ENCODE assay signal across 17 cellular contexts in the genomic region with DNA sequence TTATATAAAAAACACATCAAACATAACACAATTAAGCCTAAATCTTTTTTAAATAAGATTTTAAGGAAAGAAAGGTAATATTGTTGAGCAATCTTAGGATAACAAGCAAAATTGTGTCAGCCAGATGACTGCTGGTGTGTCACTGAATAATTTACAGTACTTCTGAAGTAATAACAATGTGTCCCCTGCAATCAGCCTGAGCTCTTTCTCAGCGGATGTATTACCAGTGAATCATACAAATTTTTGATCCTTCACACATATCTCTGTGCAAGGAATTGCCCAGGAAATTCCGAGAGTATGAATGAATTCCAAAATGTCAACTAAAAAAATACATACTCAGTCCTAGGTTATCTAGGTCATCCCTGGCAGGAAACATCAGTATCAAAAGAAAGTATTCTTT.
DNase-seq lines count a peak whose midpoint lies in the region; ATAC-seq and TF ChIP-seq lines count a peak whose summit lies in the region.
"Had no signal": no experiment of that assay in that cellular context is flagged by ENCODE, and none has a peak within 500 bp of the region (broad histone marks: within the 10 kb centered on the region; RNA-seq: fewer than 3 reads in every experiment).

No MANE protein-coding gene starts in this region.

- WGBS in mesendoderm (ENCODE audit: extremely low coverage, insufficient coverage, low lambda C conversion rate), result no CpG with 5 or more reads among the region's 2 CpGs

- intact Hi-C loops in tibial artery (cut with DNase I; ENCODE audit: low total_unique reads), result no loop called here

- no peak overlapping the region for H3K4ac ChIP-seq in mesendoderm (ENCODE audit: low read depth, low read length)

- ATAC-seq in HG02588 (IDR thresholded peaks at IDR 0.05; ENCODE audit: unreplicated experiment), result no peak
- ATAC-seq: activated CD4-positive, alpha-beta T cell treated with anti-CD3 and anti-CD28 coated beads for 36 hours; naive thymus-derived CD8-positive, alpha-beta T cell; stimulated activated effector memory CD8-positive, alpha-beta T cell treated with anti-CD3 and anti-CD28 coated beads, Interleukin-12 subunit alpha, Interleukin-12 subunit beta, amount 100 ng/mL, for 72 hours had no signal

- H4K5ac ChIP-seq in mesendoderm (ENCODE audit: low read length), result no peak overlapping the region

- H3K36me3 ChIP-seq in ACC112 (ENCODE audit: insufficient read depth, low read length) (no peaks in the 10 kb centered on the region), tibial artery (no peaks in the 10 kb centered on the region), mesendoderm (ENCODE audit: control insufficient read depth, insufficient read depth, low read length) (no peaks in the 10 kb centered on the region)

- no peak overlapping the region for H3K9ac ChIP-seq in mesendoderm (ENCODE audit: low read length)

- no peak overlapping the region for H3K23ac ChIP-seq in mesendoderm (ENCODE audit: low read length)

- no peak overlapping the region for H4K8ac ChIP-seq in mesendoderm (ENCODE audit: low read depth, low read length)

- no peaks in the 10 kb centered on the region for H3K79me1 ChIP-seq in mesendoderm (ENCODE audit: low read length)

- peak overlapping the region; percentile 42 for H3K4me3 ChIP-seq in ACC112 (ENCODE audit: low read depth, low read length)
- no peak overlapping the region for H3K4me3 ChIP-seq in tibial artery
- no peak overlapping the region for H3K4me3 ChIP-seq in mesendoderm (ENCODE audit: low read length)
- H3K4me3 ChIP-seq: SK-N-MC had no signal

- H3K27ac ChIP-seq in ACC112 (ENCODE audit: low read depth, low read length) (peak overlapping the region; percentile 98), tibial artery (no peak overlapping the region), mesendoderm (ENCODE audit: low read depth, low read length) (no peak overlapping the region)
- H3K27ac ChIP-seq: SK-N-MC had no signal

- H2BK5ac ChIP-seq in mesendoderm (ENCODE audit: low read length), result no peak overlapping the region

- no peak overlapping the region for H3K18ac ChIP-seq in mesendoderm (ENCODE audit: low read length)

- H2BK120ac ChIP-seq in mesendoderm (ENCODE audit: low read depth, low read length), result no peak overlapping the region

- no peak overlapping the region for H2AK5ac ChIP-seq in mesendoderm (ENCODE audit: low read length)

- peaks cover 2% of the 10 kb centered on the region for H3K79me2 ChIP-seq in ACC112 (ENCODE audit: control insufficient read depth, insufficient read depth, low read length, unreplicated experiment)
- H3K79me2 ChIP-seq in mesendoderm (ENCODE audit: control insufficient read depth, insufficient read depth, low read length), result no peaks in the 10 kb centered on the region

- no peaks in the 10 kb centered on the region for H3K9me3 ChIP-seq in tibial artery

- H3K27me3 ChIP-seq in ACC112 (ENCODE audit: insufficient read depth, low read length) (no peaks in the 10 kb centered on the region), tibial artery (no peaks in the 10 kb centered on the region), mesendoderm (ENCODE audit: insufficient read depth, low read length, poor library complexity) (no peaks in the 10 kb centered on the region)

- peaks cover 85% of the 10 kb centered on the region for H3K4me1 ChIP-seq in ACC112 (ENCODE audit: control insufficient read depth, insufficient read depth, low read length, unreplicated experiment)
- no peaks in the 10 kb centered on the region for H3K4me1 ChIP-seq in tibial artery
- no peaks in the 10 kb centered on the region for H3K4me1 ChIP-seq in mesendoderm (ENCODE audit: control insufficient read depth, low read depth, low read length)

- H2AFZ ChIP-seq in ACC112 (ENCODE audit: low read length, unreplicated experiment), result no peak overlapping the region

- H3K56ac ChIP-seq in mesendoderm (ENCODE audit: low read length), result no peak overlapping the region

- no peak overlapping the region for H2BK15ac ChIP-seq in mesendoderm (replicated peaks; ENCODE audit: low read depth)

- TF ChIP-seq CTCF in tibial artery (IDR thresholded peaks at IDR 0.05), result no peak

- H3K4me2 ChIP-seq in mesendoderm (ENCODE audit: low read length), result no peak overlapping the region

- peak; percentile 38 for DNase-seq in HPDE6-E6E7 (ENCODE audit: extremely low spot score)
- DNase-seq in astrocyte of the hippocampus (ENCODE audit: low read depth, low spot score), result peak; percentile 81
- peak; percentile 93 for DNase-seq in iris pigment epithelial cell (ENCODE audit: low read depth)
- no peak for DNase-seq in tibial artery
- no peak for DNase-seq in mesendoderm
- DNase-seq in activated CD4-positive, alpha-beta T cell treated with anti-CD3 and anti-CD28 coated beads, Interleukin-2, amount 50 U/mL, for 4 hours, result no peak
- DNase-seq: activated CD4-positive, alpha-beta T cell treated with anti-CD3 and anti-CD28 coated beads for 36 hours; activated naive CD4-positive, alpha-beta T cell treated with anti-CD3 and anti-CD28 coated beads for 36 hours; C1 segment of cervical spinal cord; effector CD8-positive, alpha-beta T cell; GDM1; naive thymus-derived CD8-positive, alpha-beta T cell; NCI-H2227 treated with DMSO at 0.1 percent for 48 hours had no signal

Comparison
In these comparisons a context has a peak if more than half of its experiments do, and no peak if none do; other contexts are left out.
1. DNase-seq: peak in HPDE6-E6E7 (single experiment), astrocyte of the hippocampus (single experiment) and iris pigment epithelial cell (single experiment); none in tibial artery (0 of 2), mesendoderm (single experiment) and activated CD4-positive, alpha-beta T cell treated with anti-CD3 and anti-CD28 coated beads, Interleukin-2, amount 50 U/mL, for 4 hours (0 of 2).